ENCODE assay signal across 8 cellular contexts in genomic region chr7:142535123-142535779, GRCh38.
DNase-seq lines count a peak whose midpoint lies in the region; ATAC-seq and TF ChIP-seq lines count a peak whose summit lies in the region.

No MANE protein-coding gene starts in this region.

- H3K4me3 ChIP-seq in adrenal gland (no peak overlapping the region), uterus (no peak overlapping the region)

- 7 to 11% (median 9%) methylated on average over 6 to 7 of the region's 7 CpGs for WGBS in adrenal gland, 4 donors

- no peaks in the 10 kb centered on the region for H3K9me3 Mint-ChIP-seq in T-helper 1 cell treated with Interleukin-12 subunit alpha and Interleukin-12 subunit beta and Interleukin-4 antibody, amounts not matched to agents 30 μg/mL and 1 μg/mL, for 36 hours

- peak overlapping the region; percentile 97 for H3K27ac ChIP-seq in KOPT-K1 (ENCODE audit: low read depth, low read length, poor library complexity, severe bottlenecking)
- no peak overlapping the region for H3K27ac ChIP-seq in adrenal gland
- no peak overlapping the region for H3K27ac ChIP-seq in uterus

- peak overlapping the region; percentile 74 for H3K27ac Mint-ChIP-seq in T-helper 1 cell treated with Interleukin-12 subunit alpha and Interleukin-12 subunit beta and Interleukin-4 antibody, amounts not matched to agents 30 μg/mL and 1 μg/mL, for 36 hours

- H3K4me1 Mint-ChIP-seq in T-helper 1 cell treated with Interleukin-12 subunit alpha and Interleukin-12 subunit beta and Interleukin-4 antibody, amounts not matched to agents 30 μg/mL and 1 μg/mL, for 36 hours (ENCODE audit: low read depth) = peaks cover 22% of the 10 kb centered on the region

- H3K36me3 ChIP-seq in KOPT-K1 (ENCODE audit: insufficient read depth, low read length) (peaks cover 8% of the 10 kb centered on the region), adrenal gland (replicated peaks in 1 of 2) (no peaks in the 10 kb centered on the region), uterus (no peaks in the 10 kb centered on the region)

- H3K36me3 Mint-ChIP-seq in T-helper 1 cell treated with Interleukin-12 subunit alpha and Interleukin-12 subunit beta and Interleukin-4 antibody, amounts not matched to agents 30 μg/mL and 1 μg/mL, for 36 hours (ENCODE audit: low read depth) = no peaks in the 10 kb centered on the region

- H3K9me3 ChIP-seq in KOPT-K1 (ENCODE audit: insufficient read depth, low read length, poor library complexity, severe bottlenecking) (no peaks in the 10 kb centered on the region), adrenal gland (replicated peaks in 1 of 3) (no peaks in the 10 kb centered on the region), uterus (no peaks in the 10 kb centered on the region)

- DNase-seq in adrenal gland (peak in 6 of 7 donors; percentile 32 to 79 (median 50)), inferior parietal cortex (ENCODE audit: extremely low spot score) (peak; percentile 80), uterus (no peak)
- DNase-seq in stimulated activated CD4-positive, alpha-beta T cell treated with anti-CD3 and anti-CD28 coated beads, Interleukin-1b, Interleukin-23, amount 100 ng/mL, for 48 hours = peak; percentile 80

- H3K4me1 ChIP-seq in adrenal gland (replicated peaks in 1 of 2) (no peaks in the 10 kb centered on the region), uterus (no peaks in the 10 kb centered on the region)

- peak overlapping the region; percentile 76 for H3K4me3 Mint-ChIP-seq in T-helper 1 cell treated with Interleukin-12 subunit alpha and Interleukin-12 subunit beta and Interleukin-4 antibody, amounts not matched to agents 30 μg/mL and 1 μg/mL, for 36 hours

- no peaks in the 10 kb centered on the region for H3K27me3 ChIP-seq in adrenal gland
- no peaks in the 10 kb centered on the region for H3K27me3 ChIP-seq in uterus

- peak; percentile 91 for TF ChIP-seq CTCF in GM12873 (IDR thresholded peaks at IDR 0.05; ENCODE audit: insufficient read depth, low read depth, low read length, missing control alignments)
- peak in 5 of 6 experiments; percentile 35 to 59 (median 52) for TF ChIP-seq CTCF in adrenal gland (IDR thresholded peaks at IDR 0.05)
- peak in 2 of 4 experiments; percentile 12 to 21 for TF ChIP-seq CTCF in uterus (IDR thresholded peaks at IDR 0.05)

- H3K27me3 Mint-ChIP-seq in T-helper 1 cell treated with Interleukin-12 subunit alpha and Interleukin-12 subunit beta and Interleukin-4 antibody, amounts not matched to agents 30 μg/mL and 1 μg/mL, for 36 hours (ENCODE audit: low read depth) = peaks cover 12% of the 10 kb centered on the region

- no peak for TF ChIP-seq POLR2A in adrenal gland (IDR thresholded peaks at IDR 0.05)
- TF ChIP-seq POLR2A in uterus (IDR thresholded peaks at IDR 0.05) = no peak

- peak; percentile 94 for ATAC-seq in GM21825 (IDR thresholded peaks at IDR 0.05; ENCODE audit: unreplicated experiment)

- intact Hi-C loops in adrenal gland (cut with DNase I) = no loop called here
- intact Hi-C loops in uterus (cut with DNase I; ENCODE audit: low total_unique reads) = no loop called here

Comparison
In these comparisons a context has a peak if more than half of its experiments do, and no peak if none do; other contexts are left out.
1. DNase-seq: peak in adrenal gland (6 of 7), inferior parietal cortex (single experiment) and stimulated activated CD4-positive, alpha-beta T cell treated with anti-CD3 and anti-CD28 coated beads, Interleukin-1b, Interleukin-23, amount 100 ng/mL, for 48 hours (single experiment); none in uterus (0 of 2).